23 cellular contexts compared by ENCODE assay signal in the genomic region with DNA sequence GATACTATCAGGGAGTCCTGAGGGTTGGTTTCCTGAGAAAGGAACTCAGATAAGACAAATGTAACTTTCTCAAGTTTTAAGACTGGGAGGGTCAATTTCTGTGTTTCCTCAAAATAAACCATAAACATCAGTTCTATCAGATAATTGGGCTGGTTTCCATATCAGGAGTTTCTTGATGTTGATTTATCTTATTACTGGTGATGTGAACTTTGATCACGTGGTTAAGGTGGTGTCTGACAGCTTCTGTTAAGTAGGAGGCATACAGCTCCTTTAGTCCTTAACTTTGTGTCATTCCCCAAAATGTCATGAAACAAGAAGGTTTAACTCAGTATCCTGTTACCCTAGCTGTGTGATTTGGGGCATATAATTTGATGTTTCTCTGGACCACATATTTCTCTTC.
DNase-seq lines count a peak whose midpoint lies in the region; ATAC-seq, FAIRE-seq and TF ChIP-seq lines count a peak whose summit lies in the region.
"Had no signal": no experiment of that assay in that cellular context is flagged by ENCODE, and none has a peak within 500 bp of the region (broad histone marks: within the 10 kb centered on the region; RNA-seq: fewer than 3 reads in every experiment).

No MANE protein-coding gene starts in this region.

- TF ChIP-seq EP300 in HepG2 (IDR thresholded peaks at IDR 0.05; ENCODE audit: low read depth in 2 of 2, low read length in 2 of 2) (no peak), HepG2 (CRISPR knock-in tag; IDR thresholded peaks at IDR 0.05; ENCODE audit: borderline replicate concordance) (no peak)

- peak overlapping the region; percentile 43 for H3K27ac Mint-ChIP-seq in activated T-helper 17 cell treated with anti-CD3 and anti-CD28 coated beads, Interleukin-2, amount 50 U/mL, for 72 hours
- no peak overlapping the region for H3K27ac Mint-ChIP-seq in Caco-2 (ENCODE audit: unreplicated experiment)
- H3K27ac Mint-ChIP-seq: B cell; CD4-positive, CD25-positive, alpha-beta regulatory T cell; CD8-positive, alpha-beta T cell; GM23338; H9; HFFc6 had no signal

- H2AFZ ChIP-seq in HepG2 (ENCODE audit: low read length) = no peak overlapping the region
- H2AFZ ChIP-seq: GM23338 had no signal

- POLR2A ChIA-PET in HepG2 (lab: Yijun Ruan, JAX) (no interaction called here), Caco-2 (lab: Charles Lee) (no interaction called here)

- no peak for DNase-seq in HepG2 (ENCODE audit: low spot score)
- no peak for DNase-seq in right lobe of liver
- DNase-seq in HL-60 (ENCODE audit: low read depth in 1 of 2, low spot score in 1 of 2) = no peak
- no peak for DNase-seq in substantia nigra (lab: John Stamatoyannopoulos, UW)
- no peak for DNase-seq in Caco-2
- DNase-seq: CD4-positive, CD25-positive, alpha-beta regulatory T cell; CD8-positive, alpha-beta T cell; DMS53; DMS79 treated with DMSO at 0.1 percent for 48 hours; GF-D8; H9; HFFc6 had no signal

- H3K27me3 ChIP-seq in HepG2 (ENCODE audit: control insufficient read depth in 1 of 2, insufficient read depth in 2 of 2, low read length in 2 of 2) (peaks cover 0 to 4% of the 10 kb centered on the region in 2 experiments; a peak in 1 of 5 replicates), right lobe of liver (no peaks in the 10 kb centered on the region), HL-60 (ENCODE audit: insufficient read depth, poor library complexity, severe bottlenecking) (no peaks in the 10 kb centered on the region), neutrophil (no peaks in the 10 kb centered on the region), Caco-2 (replicated peaks; ENCODE audit: control insufficient read depth, insufficient read depth, low read length) (no peaks in the 10 kb centered on the region)
- H3K27me3 ChIP-seq: BLaER1 had no signal

- 32% methylated on average over 1 of the region's 1 CpG for WGBS in HepG2 (ENCODE audit: low lambda C conversion rate)
- 60% methylated on average over 1 of the region's 1 CpG for WGBS in right lobe of liver (ENCODE audit: insufficient coverage, low coverage, low lambda C conversion rate, missing lambda C conversion rate)

- H3K27ac ChIP-seq in HepG2 (ENCODE audit: extremely low read length, insufficient read depth, low read length) (no peak overlapping the region), right lobe of liver (no peak overlapping the region), HL-60 (replicated peaks) (peak overlapping the region; percentile 47; the same call in 1 of the 2 replicates), neutrophil (peak overlapping the region; percentile 73), substantia nigra (ENCODE audit: low read depth, low read length, poor library complexity, severe bottlenecking) (no peak overlapping the region)
- H3K27ac ChIP-seq: BLaER1, C4-2B had no signal

- no TSS peak for BruUV-seq in HepG2 (replicated peaks; lab: Mats Ljungman, UMichigan)
- no TSS peak for BruUV-seq in Caco-2 (replicated peaks; lab: Mats Ljungman, UMichigan)

- FAIRE-seq in HepG2 (lab: Jason Lieb, UNC) = no peak
- FAIRE-seq: A204.1, D721Med, GM12891, GM18507 had no signal

- ATAC-seq in HepG2 (no peak), right lobe of liver (no peak)
- ATAC-seq in activated T-helper 17 cell treated with anti-CD3 and anti-CD28 coated beads, Interleukin-2, amount 50 U/mL, for 72 hours (replicated peaks) = no peak
- ATAC-seq: CD8-positive, alpha-beta T cell; GM23338; HCT116 had no signal

- TF ChIP-seq POLR2A in HepG2 (IDR thresholded peaks at IDR 0.05; ENCODE audit: insufficient read depth in 1 of 2, low read depth in 2 of 2, low read length in 2 of 2) = no peak
- TF ChIP-seq POLR2A in right lobe of liver (IDR thresholded peaks at IDR 0.05) = no peak

- peaks cover 8% of the 10 kb centered on the region; the same call in 1 of the 2 replicates for H3K4me1 ChIP-seq in HepG2 (ENCODE audit: insufficient read depth, low read length)
- no peaks in the 10 kb centered on the region for H3K4me1 ChIP-seq in right lobe of liver
- H3K4me1 ChIP-seq in neutrophil (ENCODE audit: control insufficient read depth in 1 of 2, insufficient read depth in 1 of 2, low read depth in 1 of 2, low read length in 1 of 2) = peaks cover 22 to 25% of the 10 kb centered on the region in 2 experiments
- no peaks in the 10 kb centered on the region for H3K4me1 ChIP-seq in Caco-2
- H3K4me1 ChIP-seq: BLaER1 had no signal

- H3K27me3 Mint-ChIP-seq in activated T-helper 17 cell treated with anti-CD3 and anti-CD28 coated beads, Interleukin-2, amount 50 U/mL, for 72 hours = no peaks in the 10 kb centered on the region
- no peaks in the 10 kb centered on the region for H3K27me3 Mint-ChIP-seq in Caco-2 (ENCODE audit: insufficient read depth, unreplicated experiment)
- H3K27me3 Mint-ChIP-seq: B cell; CD4-positive, CD25-positive, alpha-beta regulatory T cell had no signal

- H4K20me1 ChIP-seq in HepG2 (ENCODE audit: insufficient read depth, low read length) = no peaks in the 10 kb centered on the region
- H4K20me1 ChIP-seq: BLaER1 had no signal

- intact Hi-C loops in HepG2 (cut with micrococcal nuclease; ENCODE audit: unreplicated experiment) = no loop called here
- intact Hi-C loops in right lobe of liver (cut with DNase I) = no loop called here
- intact Hi-C loops in Caco-2 (cut with micrococcal nuclease; ENCODE audit: unreplicated experiment) = no loop called here

- peaks cover 17% of the 10 kb centered on the region for H3K9me3 ChIP-seq in HepG2 (ENCODE audit: low read length)
- H3K9me3 ChIP-seq in right lobe of liver = no peaks in the 10 kb centered on the region
- peaks cover 17% of the 10 kb centered on the region for H3K9me3 ChIP-seq in neutrophil
- H3K9me3 ChIP-seq in Caco-2 = peaks cover 25% of the 10 kb centered on the region

- no peak overlapping the region for H3K4me2 ChIP-seq in HepG2 (ENCODE audit: low read depth, low read length)
- H3K4me2 ChIP-seq: BLaER1, GM23338 had no signal

- in situ Hi-C loops in HepG2 (cut with HindIII; ENCODE audit: extremely low pct_ligation_motif_present, low pct_unique_long_range_greater_than_20kb) = no loop called here

- H3K79me2 ChIP-seq in HepG2 (ENCODE audit: insufficient read depth, low read length) = no peaks in the 10 kb centered on the region

- no peaks in the 10 kb centered on the region for H3K4me1 Mint-ChIP-seq in activated T-helper 17 cell treated with anti-CD3 and anti-CD28 coated beads, Interleukin-2, amount 50 U/mL, for 72 hours
- no peaks in the 10 kb centered on the region for H3K4me1 Mint-ChIP-seq in Caco-2 (ENCODE audit: low read depth, unreplicated experiment)
- H3K4me1 Mint-ChIP-seq: B cell; CD4-positive, CD25-positive, alpha-beta regulatory T cell had no signal

- peaks cover 36% of the 10 kb centered on the region for H3K36me3 Mint-ChIP-seq in activated T-helper 17 cell treated with anti-CD3 and anti-CD28 coated beads, Interleukin-2, amount 50 U/mL, for 72 hours (ENCODE audit: low read depth)
- peaks cover 5% of the 10 kb centered on the region for H3K36me3 Mint-ChIP-seq in Caco-2 (ENCODE audit: insufficient read depth, unreplicated experiment)
- H3K36me3 Mint-ChIP-seq: CD4-positive, CD25-positive, alpha-beta regulatory T cell had no signal

- TF ChIP-seq CTCF in HepG2 (CRISPR knock-in tag; IDR thresholded peaks at IDR 0.05) (no peak), right lobe of liver (IDR thresholded peaks at IDR 0.05) (no peak), HL-60 (IDR thresholded peaks at IDR 0.05; ENCODE audit: insufficient read depth, low read length) (no peak), neutrophil (IDR thresholded peaks at IDR 0.05) (no peak), Caco-2 (IDR thresholded peaks at IDR 0.05; ENCODE audit: insufficient read depth in 1 of 2, low read depth in 1 of 2, low read length in 1 of 2, severe bottlenecking in 1 of 2, unreplicated experiment in 1 of 2) (no peak)

- H3K4me3 ChIP-seq in HepG2 (replicated peaks in 1 of 3; ENCODE audit: insufficient read depth in 1 of 3, low read depth in 2 of 3, low read length in 3 of 3) (no peak overlapping the region), right lobe of liver (no peak overlapping the region), HL-60 (replicated peaks; ENCODE audit: insufficient read depth, low read length) (no peak overlapping the region), neutrophil (ENCODE audit: low read depth in 1 of 2, low read length in 1 of 2) (no peak overlapping the region), Caco-2 (ENCODE audit: low read depth, low read length) (no peak overlapping the region)
- H3K4me3 ChIP-seq: BLaER1, GM23338 had no signal

- no peak overlapping the region for H3K4me3 Mint-ChIP-seq in activated T-helper 17 cell treated with anti-CD3 and anti-CD28 coated beads, Interleukin-2, amount 50 U/mL, for 72 hours
- H3K4me3 Mint-ChIP-seq in Caco-2 (ENCODE audit: unreplicated experiment) = no peak overlapping the region
- H3K4me3 Mint-ChIP-seq: B cell; CD4-positive, CD25-positive, alpha-beta regulatory T cell; CD8-positive, alpha-beta T cell; GM23338; H9; HFFc6 had no signal

- CTCF ChIA-PET in HepG2 (lab: Yijun Ruan, JAX; ENCODE audit: low intra/inter-chr PET ratio, low total read pairs) (no interaction called here), Caco-2 (lab: Charles Lee) (no interaction called here)

- H3K9me3 Mint-ChIP-seq in activated T-helper 17 cell treated with anti-CD3 and anti-CD28 coated beads, Interleukin-2, amount 50 U/mL, for 72 hours = peaks cover 25% of the 10 kb centered on the region
- H3K9me3 Mint-ChIP-seq in Caco-2 (ENCODE audit: unreplicated experiment) = peaks cover 54% of the 10 kb centered on the region

- no peak for TF ChIP-seq RAD21 in HepG2 (CRISPR knock-in tag; IDR thresholded peaks at IDR 0.05)

- H3K36me3 ChIP-seq in HepG2 (replicated peaks in 1 of 2; ENCODE audit: control insufficient read depth in 1 of 2, insufficient read depth in 2 of 2, low read length in 2 of 2) = no peaks in the 10 kb centered on the region; a peak in 1 of 5 replicates
- no peaks in the 10 kb centered on the region for H3K36me3 ChIP-seq in right lobe of liver
- H3K36me3 ChIP-seq in neutrophil = no peaks in the 10 kb centered on the region
- H3K36me3 ChIP-seq in Caco-2 (ENCODE audit: control insufficient read depth, insufficient read depth, low read length) = no peaks in the 10 kb centered on the region
- H3K36me3 ChIP-seq: BLaER1 had no signal

- no peak overlapping the region for H3K9ac ChIP-seq in HepG2 (ENCODE audit: insufficient read depth, low read depth, low read length)
- H3K9ac ChIP-seq: BLaER1 had no signal

TF ChIP-seq in HepG2, 621 proteins besides CTCF, POLR2A, EP300 and RAD21 (continues in another document):
- TF ChIP-seq POLR2AphosphoS2 (IDR thresholded peaks at IDR 0.05; ENCODE audit: low read depth, low read length) = no peak

Comparison
In these comparisons a context has a peak if more than half of its experiments do, and no peak if none do; other contexts are left out.
1. H3K27ac ChIP-seq: peak in HL-60 (single experiment) and neutrophil (single experiment); none in HepG2 (single experiment), right lobe of liver (0 of 3) and substantia nigra (single experiment).